ENCODE assay signal across 21 cellular contexts in genomic region chr5:160774646-160775313, GRCh38.
A peak's percentile ranks its signal among the peaks of the same experiment; 100 is the strongest.
DNase-seq lines count a peak whose midpoint lies in the region; ATAC-seq and TF ChIP-seq lines count a peak whose summit lies in the region.
"Had no signal": no experiment of that assay in that cellular context is flagged by ENCODE, and none has a peak within 500 bp of the region (broad histone marks: within the 10 kb centered on the region; RNA-seq: fewer than 3 reads in every experiment).

No MANE protein-coding gene starts in this region.

- H3K4me1 Mint-ChIP-seq in CD4-positive, alpha-beta memory T cell, result no peaks in the 10 kb centered on the region
- H3K4me1 Mint-ChIP-seq: CD8-positive, alpha-beta memory T cell had no signal

- no peaks in the 10 kb centered on the region for H3K4me1 ChIP-seq in CD4-positive, alpha-beta memory T cell (ENCODE audit: insufficient read depth, low read length)
- H3K4me1 ChIP-seq: left lung had no signal

- DNase-seq in NCI-H1417 (lab: John Stamatoyannopoulos, UW), result peak in 2 of 3 experiments; percentile 2 to 48
- no peak for DNase-seq in NCI-H1417 treated with DMSO at 0.1 percent for 48 hours (lab: John Stamatoyannopoulos, UW)
- DNase-seq in midbrain (lab: John Stamatoyannopoulos, UW), result peak; percentile 69
- DNase-seq in retina, result peak; percentile 62
- no peak for DNase-seq in RWPE1 (ENCODE audit: low spot score)
- no peak for DNase-seq in CD4-positive, alpha-beta memory T cell
- DNase-seq: activated effector memory CD4-positive, alpha-beta T cell treated with anti-CD3 and anti-CD28 coated beads, Interleukin-2, amount 50 U/mL, for 16 hours; brain microvascular endothelial cell; CD8-positive, alpha-beta memory T cell; Kasumi-1; left lung; NCI-H1048; NCI-H2029 treated with DMSO at 0.1 percent for 48 hours; stimulated activated CD4-positive, alpha-beta T cell treated with anti-CD3 and anti-CD28 coated beads, Interleukin-12 subunit alpha, Interleukin-12 subunit beta, amount 100 ng/mL, for 4 hours; transverse colon; WERI-Rb-1 had no signal

- H3K9me3 Mint-ChIP-seq in CD4-positive, alpha-beta memory T cell, result peaks cover 0 to 2% (median 0%) of the 10 kb centered on the region in 8 donors
- H3K9me3 Mint-ChIP-seq: CD8-positive, alpha-beta memory T cell; stimulated activated naive CD8-positive, alpha-beta T cell treated with anti-CD3 and anti-CD28 coated beads, Interleukin-15, Interleukin-2, amounts not matched to agents 100 ng/mL and 50 ng/mL, for 24 hours had no signal

- intact Hi-C loops in CD4-positive, alpha-beta memory T cell (cut with micrococcal nuclease), result no loop called here

- ATAC-seq in GM21529 (IDR thresholded peaks at IDR 0.05; ENCODE audit: unreplicated experiment), result no peak
- ATAC-seq: left lung had no signal

- H3K9me3 ChIP-seq in CD4-positive, alpha-beta memory T cell (ENCODE audit: control insufficient read depth in 1 of 2, low read length in 2 of 2), result no peaks in the 10 kb centered on the region
- H3K9me3 ChIP-seq: left lung, transverse colon had no signal

- H3K4me3 ChIP-seq in CD4-positive, alpha-beta memory T cell (ENCODE audit: low read length in 2 of 2), result no peak overlapping the region
- H3K4me3 ChIP-seq: coronary artery, left lung, transverse colon had no signal

- no peak overlapping the region for H3K4me3 Mint-ChIP-seq in CD4-positive, alpha-beta memory T cell
- H3K4me3 Mint-ChIP-seq: CD8-positive, alpha-beta memory T cell; stimulated activated naive CD8-positive, alpha-beta T cell treated with anti-CD3 and anti-CD28 coated beads, Interleukin-15, Interleukin-2, amounts not matched to agents 100 ng/mL and 50 ng/mL, for 24 hours had no signal

- H3K36me3 ChIP-seq in CD4-positive, alpha-beta memory T cell (ENCODE audit: insufficient read depth, low read length), result no peaks in the 10 kb centered on the region
- H3K36me3 ChIP-seq: brain microvascular endothelial cell, left lung, transverse colon, WERI-Rb-1 had no signal

- peaks cover 0 to 4% of the 10 kb centered on the region in 2 donors for H3K27me3 Mint-ChIP-seq in CD4-positive, alpha-beta memory T cell

- H3K36me3 Mint-ChIP-seq in CD4-positive, alpha-beta memory T cell, result no peaks in the 10 kb centered on the region
- H3K36me3 Mint-ChIP-seq: CD8-positive, alpha-beta memory T cell had no signal

- no peak overlapping the region for H3K27ac Mint-ChIP-seq in CD4-positive, alpha-beta memory T cell
- H3K27ac Mint-ChIP-seq: stimulated activated naive CD8-positive, alpha-beta T cell treated with anti-CD3 and anti-CD28 coated beads, Interleukin-15, Interleukin-2, amounts not matched to agents 100 ng/mL and 50 ng/mL, for 24 hours had no signal

- POLR2A ChIA-PET in RWPE1 (lab: Yijun Ruan, JAX; ENCODE audit: low non-redundant PET), result no interaction called here
- POLR2A ChIA-PET in CD4-positive, alpha-beta memory T cell (lab: Charles Lee; ENCODE audit: partially characterized antibody), result no interaction called here

- no peak for TF ChIP-seq CTCF in RWPE1 (conservative IDR thresholded peaks at IDR 0.05; ENCODE audit: low read depth)

- H3K27me3 ChIP-seq in CD4-positive, alpha-beta memory T cell (ENCODE audit: insufficient read depth, low read length), result no peaks in the 10 kb centered on the region
- H3K27me3 ChIP-seq: brain microvascular endothelial cell, left lung, transverse colon had no signal

- CTCF ChIA-PET in RWPE1 (lab: Yijun Ruan, JAX), result interaction anchor here (0.7 kb wide), 1 partner anchor 45 kb away, joined by 4 read pairs; no protein-coding TSS in a partner anchor
- CTCF ChIA-PET in CD4-positive, alpha-beta memory T cell (lab: Charles Lee; ENCODE audit: partially characterized antibody), result no interaction called here

- H3K27ac ChIP-seq in cingulate gyrus (ENCODE audit: low read depth, low read length), result peak overlapping the region; percentile 97
- no peak overlapping the region for H3K27ac ChIP-seq in RWPE1
- no peak overlapping the region for H3K27ac ChIP-seq in CD4-positive, alpha-beta memory T cell (ENCODE audit: low read depth, low read length)
- H3K27ac ChIP-seq: 22Rv1, brain microvascular endothelial cell, coronary artery, left lung, transverse colon, WERI-Rb-1 had no signal

Comparison
In these comparisons a context has a peak if more than half of its experiments do, and no peak if none do; other contexts are left out.
1. DNase-seq: peak in NCI-H1417 (2 of 3), midbrain (single experiment) and retina (single experiment); none in NCI-H1417 treated with DMSO at 0.1 percent for 48 hours (single experiment), RWPE1 (single experiment) and CD4-positive, alpha-beta memory T cell (0 of 5).